In the genomic region with DNA sequence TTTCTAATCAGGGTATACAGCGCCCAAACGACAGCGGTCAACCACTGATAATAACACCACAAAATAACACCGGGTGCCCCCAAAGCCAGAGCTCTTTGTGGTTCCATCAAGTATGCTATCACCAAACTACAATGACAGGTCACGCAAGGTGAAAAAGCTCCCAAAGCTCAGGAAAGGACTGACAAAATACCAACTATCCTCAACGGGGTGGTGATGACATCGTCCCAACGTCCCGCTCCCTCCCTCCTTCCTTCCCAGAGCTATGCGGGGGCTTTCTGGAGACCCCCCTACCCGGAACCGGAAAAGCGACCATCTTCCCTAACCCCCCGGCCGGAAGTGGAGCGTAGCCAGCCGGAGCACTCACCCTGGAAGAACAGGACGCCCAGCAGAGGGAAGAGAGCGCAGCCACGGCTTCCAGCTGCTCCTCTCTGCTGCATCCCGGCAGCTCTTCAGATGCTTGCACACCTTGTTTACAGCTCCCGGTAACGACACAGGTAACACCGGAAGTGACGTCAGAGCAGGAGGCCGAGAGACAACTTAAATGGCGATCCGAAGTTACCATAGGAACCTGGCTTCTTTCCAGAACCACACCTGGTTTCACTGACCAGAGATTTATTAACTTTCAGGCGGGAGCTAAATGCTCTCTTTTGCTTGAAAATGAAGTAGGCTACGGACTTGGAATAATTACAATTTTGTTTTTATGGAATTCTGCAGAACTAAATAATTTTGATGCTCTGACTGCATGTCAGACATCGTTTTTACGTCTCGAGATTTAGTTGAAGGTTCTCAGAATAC, we compare ENCODE assay signal across 8 cellular contexts.
DNase-seq lines count a peak whose midpoint lies in the region; ATAC-seq and TF ChIP-seq lines count a peak whose summit lies in the region.

A gene with protein sequence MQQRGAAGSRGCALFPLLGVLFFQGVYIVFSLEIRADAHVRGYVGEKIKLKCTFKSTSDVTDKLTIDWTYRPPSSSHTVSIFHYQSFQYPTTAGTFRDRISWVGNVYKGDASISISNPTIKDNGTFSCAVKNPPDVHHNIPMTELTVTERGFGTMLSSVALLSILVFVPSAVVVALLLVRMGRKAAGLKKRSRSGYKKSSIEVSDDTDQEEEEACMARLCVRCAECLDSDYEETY (minus strand): TSS at position 508 of the 795 bp plus-strand sequence. CDS start 71 bp downstream, at position 437.

- H3K4me3 ChIP-seq in BLaER1 treated with 17β-estradiol and CSF1 and Interleukin-3, amounts not matched to agents 10 nM and 100 nM = peak within 1 kb of the TSS; percentile 56 to 76 (median 64)
- H3K4me3 ChIP-seq in OCI-LY1 (ENCODE audit: low read depth, low read length, poor library complexity, severe bottlenecking) = peak within 1 kb of the TSS; percentile 85
- H3K4me3 ChIP-seq in epithelial cell of esophagus (ENCODE audit: low read length) = peak within 1 kb of the TSS; percentile 84

- H3K27ac ChIP-seq in BLaER1 treated with 17β-estradiol and CSF1 and Interleukin-3, amounts not matched to agents 10 nM and 100 nM = peak within 1 kb of the TSS; percentile 28 to 77 (median 58); a peak in 21 of 22 replicates
- peak within 1 kb of the TSS; percentile 68 for H3K27ac ChIP-seq in OCI-LY1 (ENCODE audit: low read depth, low read length, poor library complexity, severe bottlenecking)

- H3K9ac ChIP-seq in BLaER1 treated with 17β-estradiol and CSF1 and Interleukin-3, amounts not matched to agents 10 nM and 100 nM = peak within 1 kb of the TSS in 10 of 11 experiments; percentile 9 to 74 (median 52); a peak in 16 of 22 replicates
- H3K9ac ChIP-seq in OCI-LY1 (ENCODE audit: low read length) = peak within 1 kb of the TSS; percentile 82

- H3F3A ChIP-seq in OCI-LY1 (ENCODE audit: insufficient read depth, low read length) = no peaks in the 10 kb centered on the region

- H2AFZ ChIP-seq in OCI-LY1 (ENCODE audit: low read length) = peak within 1 kb of the TSS; percentile 82

- H3K36me3 ChIP-seq in BLaER1 treated with 17β-estradiol and CSF1 and Interleukin-3, amounts not matched to agents 10 nM and 100 nM = no peaks in the 10 kb centered on the region
- no peaks in the 10 kb centered on the region for H3K36me3 ChIP-seq in OCI-LY1 (ENCODE audit: insufficient read depth, low read length)

- no peaks in the 10 kb centered on the region for H4K20me1 ChIP-seq in BLaER1 treated with 17β-estradiol and CSF1 and Interleukin-3, amounts not matched to agents 10 nM and 100 nM
- no peaks in the 10 kb centered on the region for H4K20me1 ChIP-seq in OCI-LY1 (ENCODE audit: insufficient read depth, low read length)

- peaks cover 0 to 7% (median 0%) of the 10 kb centered on the region in 11 experiments; a peak in 1 of 22 replicates for H3K9me3 ChIP-seq in BLaER1 treated with 17β-estradiol and CSF1 and Interleukin-3, amounts not matched to agents 10 nM and 100 nM (replicated peaks in 1 of 11)
- no peaks in the 10 kb centered on the region for H3K9me3 ChIP-seq in OCI-LY1 (ENCODE audit: low read length)

- H3K4me2 ChIP-seq in BLaER1 treated with 17β-estradiol and CSF1 and Interleukin-3, amounts not matched to agents 10 nM and 100 nM = peak within 1 kb of the TSS; percentile 73 to 98 (median 81)
- H3K4me2 ChIP-seq in OCI-LY1 (ENCODE audit: low read length) = peak within 1 kb of the TSS; percentile 98

- no peaks in the 10 kb centered on the region for H3K79me2 ChIP-seq in OCI-LY1 (ENCODE audit: insufficient read depth, low read length)

- H3K4me1 ChIP-seq in BLaER1 treated with 17β-estradiol and CSF1 and Interleukin-3, amounts not matched to agents 10 nM and 100 nM = peaks cover 12 to 26% (median 16%) of the 10 kb centered on the region in 10 experiments
- H3K4me1 ChIP-seq in OCI-LY1 (ENCODE audit: insufficient read depth, low read length, severe bottlenecking) = peaks cover 14% of the 10 kb centered on the region

- peaks cover 0 to 6% (median 0%) of the 10 kb centered on the region in 11 experiments; a peak in 3 of 22 replicates for H3K27me3 ChIP-seq in BLaER1 treated with 17β-estradiol and CSF1 and Interleukin-3, amounts not matched to agents 10 nM and 100 nM
- no peaks in the 10 kb centered on the region for H3K27me3 ChIP-seq in OCI-LY1 (ENCODE audit: insufficient read depth, low read length)

- no peaks in the 10 kb centered on the region for H3K9me2 ChIP-seq in OCI-LY1 (ENCODE audit: low read depth, low read length)

- ATAC-seq in GM19467 (IDR thresholded peaks at IDR 0.05; ENCODE audit: unreplicated experiment) = peak; percentile 54

- DNase-seq in HuH-7.5 (ENCODE audit: low spot score) = peak; percentile 64
- DNase-seq in activated T-cell treated with anti-CD3 and anti-CD28 coated beads for 4 hours = peak; percentile 78
- DNase-seq in epithelial cell of esophagus (ENCODE audit: low read depth) = peak; percentile 99
- peak; percentile 50 for DNase-seq in midbrain (lab: John Stamatoyannopoulos, UW)
- DNase-seq in stimulated activated CD8-positive, alpha-beta memory T cell treated with anti-CD3 and anti-CD28 coated beads, Interleukin-15, amount 100 ng/mL, for 4 hours (ENCODE audit: low read depth in 2 of 2) = peak; percentile 53 to 74

- no peak for TF ChIP-seq CTCF in OCI-LY1 (IDR thresholded peaks at IDR 0.05; ENCODE audit: low read length)
- TF ChIP-seq CTCF in epithelial cell of esophagus (IDR thresholded peaks at IDR 0.05; ENCODE audit: insufficient read depth, low read depth, low read length, missing control alignments) = no peak

Comparison
In these comparisons a context has a peak if more than half of its experiments do, and no peak if none do; other contexts are left out.
1. Peak in every context shown above with its lines: DNase-seq, ATAC-seq, H3K4me3 ChIP-seq and H3K27ac ChIP-seq.